Comparison of ENCODE assay signal across 9 cellular contexts in genomic region chr6:31272856-31273626, GRCh38. TPM values are rescaled to one million over a fixed set of nuclear protein-coding genes. Genes with fewer than 3 reads are reported as not detected.
DNase-seq lines count a peak whose midpoint lies in the region; ATAC-seq and TF ChIP-seq lines count a peak whose summit lies in the region.
"Had no signal": no experiment of that assay in that cellular context is flagged by ENCODE, and none has a peak within 500 bp of the region (broad histone marks: within the 10 kb centered on the region; RNA-seq: fewer than 3 reads in every experiment).

No MANE protein-coding gene starts in this region.

- ATAC-seq in WTC11: no peak
- ATAC-seq in HG03565 (IDR thresholded peaks at IDR 0.05; ENCODE audit: unreplicated experiment): no peak
- no peak for ATAC-seq in aorta (ENCODE audit: low FRiP score)

- peaks cover 5 to 13% (median 8%) of the 10 kb centered on the region in 3 donors for H3K4me1 ChIP-seq in skeletal muscle tissue (ENCODE audit: control insufficient read depth in 3 of 3, insufficient read depth in 3 of 3, low read length in 3 of 3)
- H3K4me1 ChIP-seq in aorta (ENCODE audit: control insufficient read depth in 1 of 2, insufficient read depth in 2 of 2, low read length in 2 of 2): no peaks in the 10 kb centered on the region

- H3K9ac ChIP-seq in skeletal muscle tissue (ENCODE audit: low read depth in 1 of 3, low read length in 3 of 3): peak overlapping the region in 2 of 3 donors; percentile 72 to 82

- intact Hi-C loops in aorta (cut with DNase I): loop anchor here (2.0 to 5.0 kb wide), 3 partner anchors 76 to 94 kb away; partner anchors contain the start of gene HLA-B (in 1 of the 2)

- H3K36me3 ChIP-seq in skeletal muscle tissue (ENCODE audit: control insufficient read depth in 3 of 3, insufficient read depth in 3 of 3, low read length in 3 of 3): peaks cover 0 to 13% (median 0%) of the 10 kb centered on the region in 3 donors
- no peaks in the 10 kb centered on the region for H3K36me3 ChIP-seq in aorta (ENCODE audit: control insufficient read depth in 1 of 2, insufficient read depth in 2 of 2, low read length in 1 of 2)

- peak overlapping the region; percentile 88 for H3K4me3 Mint-ChIP-seq in WTC11

- no peak for TF ChIP-seq CTCF in GM12864 (IDR thresholded peaks at IDR 0.05; ENCODE audit: low read depth, low read length, missing control alignments)
- TF ChIP-seq CTCF in WTC11 (IDR thresholded peaks at IDR 0.05): no peak
- no peak for TF ChIP-seq CTCF in fibroblast of the aortic adventitia (IDR thresholded peaks at IDR 0.05; ENCODE audit: insufficient read depth, low read length)

- no peak overlapping the region for H3K27ac Mint-ChIP-seq in WTC11

- H3K27me3 Mint-ChIP-seq in WTC11 (ENCODE audit: low read depth): peaks cover 60% of the 10 kb centered on the region

- peak overlapping the region; percentile 86 for H3K27ac ChIP-seq in skeletal muscle tissue (ENCODE audit: low read depth, low read length)
- H3K27ac ChIP-seq in aorta (ENCODE audit: low read depth in 1 of 2, low read length in 2 of 2): no peak overlapping the region

- 47 to 51% methylated on average over 10 of the region's 10 CpGs for WGBS in aorta, 2 donors

- POLR2A ChIA-PET in WTC11 (lab: Charles Lee): interaction anchor here (0.8 to 1.2 kb wide), 2 partner anchors 20 to 541 kb away, joined by 3 read pairs; no protein-coding TSS in a partner anchor

- H3K4me3 ChIP-seq in GM12864 (ENCODE audit: low read depth, low read length) (peak overlapping the region; percentile 97; the same call in 1 of the 2 replicates), fibroblast of the aortic adventitia (ENCODE audit: low read depth, low read length) (no peak overlapping the region), skeletal muscle tissue (ENCODE audit: low read length in 3 of 3) (peak overlapping the region in 2 of 3 donors; percentile 68 to 72), aorta (ENCODE audit: low read length in 2 of 2) (no peak overlapping the region)

- H3K27me3 ChIP-seq in skeletal muscle tissue (ENCODE audit: control insufficient read depth in 3 of 3, insufficient read depth in 3 of 3, low read length in 3 of 3) (no peaks in the 10 kb centered on the region), aorta (ENCODE audit: control insufficient read depth in 1 of 2, insufficient read depth in 2 of 2, low read length in 1 of 2) (no peaks in the 10 kb centered on the region)

- DNase-seq in GM12864 (ENCODE audit: low read depth): no peak
- DNase-seq in WTC11 (ENCODE audit: low spot score): no peak
- peak; percentile 5 for DNase-seq in fibroblast of the aortic adventitia (ENCODE audit: low read depth)
- DNase-seq in NCI-H1694 (lab: John Stamatoyannopoulos, UW): no peak
- DNase-seq in HK-2 (ENCODE audit: unreplicated experiment): no peak
- DNase-seq in aorta: no peak
- DNase-seq: NCI-H1105 treated with DMSO at 0.1 percent for 48 hours had no signal

- H3K4me1 Mint-ChIP-seq in WTC11: peaks cover 18% of the 10 kb centered on the region

- H3K36me3 Mint-ChIP-seq in WTC11: peaks cover 24% of the 10 kb centered on the region

- H3K9me3 ChIP-seq in skeletal muscle tissue (ENCODE audit: control insufficient read depth in 3 of 3, low read length in 3 of 3) (no peaks in the 10 kb centered on the region), aorta (ENCODE audit: control insufficient read depth, low read length) (no peaks in the 10 kb centered on the region)

- CTCF ChIA-PET in WTC11 (lab: Charles Lee): interaction anchor here (1.0 kb wide), 2 partner anchors 76 to 93 kb away, joined by 4 to 8 read pairs; no protein-coding TSS in a partner anchor

- H3K9me3 Mint-ChIP-seq in WTC11: no peaks in the 10 kb centered on the region

TF ChIP-seq in WTC11, 78 proteins besides CTCF, POLR2A, EP300 and RAD21:
- TF ChIP-seq, protein P1, sequence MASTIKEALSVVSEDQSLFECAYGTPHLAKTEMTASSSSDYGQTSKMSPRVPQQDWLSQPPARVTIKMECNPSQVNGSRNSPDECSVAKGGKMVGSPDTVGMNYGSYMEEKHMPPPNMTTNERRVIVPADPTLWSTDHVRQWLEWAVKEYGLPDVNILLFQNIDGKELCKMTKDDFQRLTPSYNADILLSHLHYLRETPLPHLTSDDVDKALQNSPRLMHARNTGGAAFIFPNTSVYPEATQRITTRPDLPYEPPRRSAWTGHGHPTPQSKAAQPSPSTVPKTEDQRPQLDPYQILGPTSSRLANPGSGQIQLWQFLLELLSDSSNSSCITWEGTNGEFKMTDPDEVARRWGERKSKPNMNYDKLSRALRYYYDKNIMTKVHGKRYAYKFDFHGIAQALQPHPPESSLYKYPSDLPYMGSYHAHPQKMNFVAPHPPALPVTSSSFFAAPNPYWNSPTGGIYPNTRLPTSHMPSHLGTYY (CRISPR knock-in tag; IDR thresholded peaks at IDR 0.05): no peak
- no peak for TF ChIP-seq ZSCAN18 (CRISPR knock-in tag; IDR thresholded peaks at IDR 0.05)
- no peak for TF ChIP-seq JUN (CRISPR knock-in tag; IDR thresholded peaks at IDR 0.05)
- TF ChIP-seq TEAD1 (CRISPR knock-in tag; IDR thresholded peaks at IDR 0.05): no peak
- TF ChIP-seq USF2 (CRISPR knock-in tag; IDR thresholded peaks at IDR 0.05): no peak
- TF ChIP-seq FOXP1 (CRISPR knock-in tag; IDR thresholded peaks at IDR 0.05; ENCODE audit: borderline replicate concordance): no peak
- no peak for TF ChIP-seq NFATC4 (CRISPR knock-in tag; IDR thresholded peaks at IDR 0.05)
- no peak for TF ChIP-seq ZBTB21 (CRISPR knock-in tag; IDR thresholded peaks at IDR 0.05; ENCODE audit: borderline replicate concordance)
- no peak for TF ChIP-seq ZNF121 (CRISPR knock-in tag; IDR thresholded peaks at IDR 0.05)
- no peak for TF ChIP-seq NR2C2 (CRISPR knock-in tag; IDR thresholded peaks at IDR 0.05)
- no peak for TF ChIP-seq SMAD4 (CRISPR knock-in tag; IDR thresholded peaks at IDR 0.05)
- no peak for TF ChIP-seq CBFB (CRISPR knock-in tag; IDR thresholded peaks at IDR 0.05; ENCODE audit: low read depth)
- no peak for TF ChIP-seq MAX (CRISPR knock-in tag; IDR thresholded peaks at IDR 0.05)
- TF ChIP-seq SMAD3 (CRISPR knock-in tag; IDR thresholded peaks at IDR 0.05; ENCODE audit: borderline replicate concordance): no peak
- no peak for TF ChIP-seq TP53 (CRISPR knock-in tag; IDR thresholded peaks at IDR 0.05)
- TF ChIP-seq NR3C1 (CRISPR knock-in tag; conservative IDR thresholded peaks at IDR 0.05; ENCODE audit: low read depth): no peak

RNA-seq across cellular contexts. Expression of gene HLA-C, which starts 1.1 kb away (rescaled TPM):
- total RNA-seq in WTC11 (2021) (82.9 to 107 TPM (median 106 TPM) in 3 replicates), fibroblast of the aortic adventitia (ENCODE audit: low replicate concordance) (26.3 and 159 TPM in 2 replicates), skeletal muscle tissue (56.9 TPM), aorta (100 to 1,000 TPM; 491 to 529 TPM)
- 100 to 1,000 TPM; 301 to 355 TPM for polyA plus RNA-seq in aorta

Comparison
In these comparisons a context has a peak if more than half of its experiments do, and no peak if none do; other contexts are left out.
1. H3K4me3 ChIP-seq: peak in GM12864 (single experiment) and skeletal muscle tissue (2 of 3); none in fibroblast of the aortic adventitia (single experiment) and aorta (0 of 2).